In the genomic region with DNA sequence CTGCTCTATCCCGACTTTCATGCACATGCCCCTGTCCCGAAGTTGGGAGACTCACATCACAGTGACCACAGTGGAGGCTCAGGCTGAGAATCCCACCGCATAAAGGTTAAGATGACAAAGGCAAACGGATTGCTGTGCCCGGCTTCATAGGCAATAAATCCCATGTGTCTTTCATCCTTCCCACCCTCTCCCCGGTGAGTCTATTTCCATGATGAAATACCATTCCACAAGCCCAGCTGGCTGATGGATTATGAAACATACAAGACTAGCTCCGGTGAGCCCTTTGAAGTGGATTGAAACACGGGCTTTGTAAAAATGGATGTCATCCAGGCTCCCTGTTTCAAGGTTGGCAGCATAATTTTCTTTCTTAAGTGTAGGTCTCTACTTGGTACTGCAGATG, we compare ENCODE assay signal across 21 cellular contexts.
"Had no signal": no experiment of that assay in that cellular context is flagged by ENCODE, and none has a peak within 500 bp of the region (broad histone marks: within the 10 kb centered on the region; RNA-seq: fewer than 3 reads in every experiment).

No MANE protein-coding gene starts in this region.

- H3K27me3 ChIP-seq: colonic mucosa, neutrophil, pancreas, sigmoid colon, spleen, testis had no signal

- H3K4me1 Mint-ChIP-seq: activated naive CD8-positive, alpha-beta T cell treated with anti-CD3 and anti-CD28 coated beads, Interleukin-2, amount 10 ng/mL, durations not matched to agents 7 days and 5 days; activated T-helper 17 cell treated with anti-CD3 and anti-CD28 coated beads, Interleukin-2, amount 50 U/mL, for 72 hours; central memory CD8-positive, alpha-beta T cell; memory B cell; naive thymus-derived CD8-positive, alpha-beta T cell; stimulated activated memory B cell treated with anti-CD40 and anti-IgM and Interleukin-4, amounts not matched to agents 10 μg/mL and 1 μg/mL and 100 μg/mL, for 72 hours; T-cell had no signal

- H3K27ac ChIP-seq: colonic mucosa, neutrophil, pancreas, sigmoid colon, spleen, testis had no signal

- H3K9me3 ChIP-seq: colonic mucosa, mucosa of descending colon, neutrophil, pancreas, testis had no signal

- H3K4me1 ChIP-seq: colonic mucosa, pancreas, sigmoid colon, spleen, testis had no signal

- H3K36me3 Mint-ChIP-seq: activated CD4-positive, alpha-beta memory T cell treated with anti-CD3 and anti-CD28 coated beads for 36 hours; activated naive CD8-positive, alpha-beta T cell treated with anti-CD3 and anti-CD28 coated beads, Interleukin-2, amount 10 ng/mL, durations not matched to agents 7 days and 5 days; brain; memory B cell; naive thymus-derived CD8-positive, alpha-beta T cell; stimulated activated memory B cell treated with anti-CD40 and anti-IgM and Interleukin-4, amounts not matched to agents 10 μg/mL and 1 μg/mL and 100 μg/mL, for 72 hours; T-cell; type B pancreatic cell; WTC11 had no signal

- H3K27ac Mint-ChIP-seq: activated CD4-positive, alpha-beta memory T cell treated with anti-CD3 and anti-CD28 coated beads for 36 hours; activated naive CD8-positive, alpha-beta T cell treated with anti-CD3 and anti-CD28 coated beads, Interleukin-2, amount 10 ng/mL, durations not matched to agents 7 days and 5 days; activated T-helper 17 cell treated with anti-CD3 and anti-CD28 coated beads, Interleukin-2, amount 50 U/mL, for 72 hours; brain; memory B cell; naive thymus-derived CD8-positive, alpha-beta T cell; stimulated activated memory B cell treated with anti-CD40 and anti-IgM and Interleukin-4, amounts not matched to agents 10 μg/mL and 1 μg/mL and 100 μg/mL, for 72 hours; T-cell; type B pancreatic cell had no signal

- DNase-seq: activated CD4-positive, alpha-beta memory T cell treated with anti-CD3 and anti-CD28 coated beads for 36 hours; activated CD4-positive, alpha-beta T cell treated with anti-CD3 and anti-CD28 coated beads for 4 hours; activated naive CD4-positive, alpha-beta T cell; activated naive CD8-positive, alpha-beta T cell treated with anti-CD3 and anti-CD28 coated beads, Interleukin-2, amount 10 ng/mL, durations not matched to agents 7 days and 5 days; colonic mucosa; mucosa of descending colon; naive thymus-derived CD8-positive, alpha-beta T cell; pancreas; sigmoid colon; spleen; stimulated activated CD4-positive, alpha-beta T cell treated with anti-CD3 and anti-CD28 coated beads, Interleukin-4, amount 100 ng/mL, for 4 hours; T-cell; testis had no signal

- H3K4me3 ChIP-seq: colonic mucosa, mucosa of descending colon, pancreas, sigmoid colon, spleen, testis had no signal

- H3K27me3 Mint-ChIP-seq: activated CD4-positive, alpha-beta memory T cell treated with anti-CD3 and anti-CD28 coated beads for 36 hours; activated naive CD8-positive, alpha-beta T cell treated with anti-CD3 and anti-CD28 coated beads, Interleukin-2, amount 10 ng/mL, durations not matched to agents 7 days and 5 days; activated T-helper 17 cell treated with anti-CD3 and anti-CD28 coated beads, Interleukin-2, amount 50 U/mL, for 72 hours; memory B cell; stimulated activated memory B cell treated with anti-CD40 and anti-IgM and Interleukin-4, amounts not matched to agents 10 μg/mL and 1 μg/mL and 100 μg/mL, for 72 hours had no signal

- H3K9me3 Mint-ChIP-seq: activated CD4-positive, alpha-beta memory T cell treated with anti-CD3 and anti-CD28 coated beads for 36 hours; activated naive CD8-positive, alpha-beta T cell treated with anti-CD3 and anti-CD28 coated beads, Interleukin-2, amount 10 ng/mL, durations not matched to agents 7 days and 5 days; activated T-helper 17 cell treated with anti-CD3 and anti-CD28 coated beads, Interleukin-2, amount 50 U/mL, for 72 hours; central memory CD8-positive, alpha-beta T cell; memory B cell; T-cell; type B pancreatic cell; WTC11 had no signal

- H3K36me3 ChIP-seq: colonic mucosa, neutrophil, pancreas, sigmoid colon, spleen had no signal

- H3K4me3 Mint-ChIP-seq: activated CD4-positive, alpha-beta memory T cell treated with anti-CD3 and anti-CD28 coated beads for 36 hours; activated naive CD8-positive, alpha-beta T cell treated with anti-CD3 and anti-CD28 coated beads, Interleukin-2, amount 10 ng/mL, durations not matched to agents 7 days and 5 days; activated T-helper 17 cell treated with anti-CD3 and anti-CD28 coated beads, Interleukin-2, amount 50 U/mL, for 72 hours; brain; central memory CD8-positive, alpha-beta T cell; memory B cell; naive thymus-derived CD8-positive, alpha-beta T cell; stimulated activated memory B cell treated with anti-CD40 and anti-IgM and Interleukin-4, amounts not matched to agents 10 μg/mL and 1 μg/mL and 100 μg/mL, for 72 hours; T-cell; type B pancreatic cell; WTC11 had no signal
